In genomic region chr4:26032142-26032541, GRCh38 we compare ENCODE assay signal across 15 cellular contexts.
DNase-seq lines count a peak whose midpoint lies in the region; ATAC-seq and TF ChIP-seq lines count a peak whose summit lies in the region.
"Had no signal": no experiment of that assay in that cellular context is flagged by ENCODE, and none has a peak within 500 bp of the region (broad histone marks: within the 10 kb centered on the region; RNA-seq: fewer than 3 reads in every experiment).

No MANE protein-coding gene starts in this region.

- no peak overlapping the region for H2AFZ ChIP-seq in fibroblast of lung (ENCODE audit: low read length)

- H3K27me3 Mint-ChIP-seq in endodermal cell (ENCODE audit: insufficient read depth), result peaks cover 31% of the 10 kb centered on the region

- H3K27ac ChIP-seq in fibroblast of lung (ENCODE audit: insufficient read depth, low read length) (peak overlapping the region; percentile 81), endodermal cell (ENCODE audit: low read depth, low read length) (no peak overlapping the region)
- H3K27ac ChIP-seq: BLaER1 treated with 17β-estradiol and CSF1 and Interleukin-3, amounts not matched to agents 10 nM and 100 nM had no signal

- WGBS in endodermal cell (ENCODE audit: insufficient coverage in 1 of 2, insufficient read length in 1 of 2), 2 experiments, result 93 to 100% methylated on average over 4 to 6 of the region's 6 CpGs

- DNase-seq in EH (ENCODE audit: low read depth), result peak; percentile 84
- peak; percentile 59 for DNase-seq in T1000 (lab: John Stamatoyannopoulos, UW)
- peak; percentile 36 to 90 for DNase-seq in fibroblast of lung (ENCODE audit: low read depth in 2 of 2)
- DNase-seq in renal cortical epithelial cell (ENCODE audit: low read depth), result peak; percentile 74
- DNase-seq in activated T-cell treated with anti-CD3 and anti-CD28 coated beads, Interleukin-2, amount 50 U/mL, for 48 hours, result no peak
- DNase-seq in endodermal cell, result no peak
- DNase-seq in NCI-H1417 (lab: John Stamatoyannopoulos, UW), result no peak
- DNase-seq: activated CD8-positive, alpha-beta memory T cell treated with anti-CD3 and anti-CD28 coated beads, Interleukin-2, amount 50 U/mL, for 48 hours; adrenal gland; immature natural killer cell; naive thymus-derived CD4-positive, alpha-beta T cell; RPMI8226; stimulated activated CD8-positive, alpha-beta memory T cell treated with anti-CD3 and anti-CD28 coated beads, Interleukin-4, amount 100 ng/mL, for 48 hours had no signal

- H3K9me3 Mint-ChIP-seq in endodermal cell, result no peaks in the 10 kb centered on the region
- H3K9me3 Mint-ChIP-seq: immature natural killer cell; naive thymus-derived CD4-positive, alpha-beta T cell had no signal

- no peak overlapping the region for H3K4me3 ChIP-seq in fibroblast of lung (replicated peaks in 1 of 4; ENCODE audit: control extremely low read depth in 1 of 4, insufficient read depth in 1 of 4, low read depth in 3 of 4, low read length in 4 of 4)
- no peak overlapping the region for H3K4me3 ChIP-seq in endodermal cell (ENCODE audit: low read length)
- H3K4me3 ChIP-seq: adrenal gland; BLaER1 treated with 17β-estradiol and CSF1 and Interleukin-3, amounts not matched to agents 10 nM and 100 nM had no signal

- peaks cover 23% of the 10 kb centered on the region for H3K4me1 Mint-ChIP-seq in endodermal cell
- H3K4me1 Mint-ChIP-seq: immature natural killer cell had no signal

- H3K4me1 ChIP-seq in fibroblast of lung (ENCODE audit: control insufficient read depth, extremely low read depth, insufficient read depth, low read length) (peaks cover 17% of the 10 kb centered on the region), endodermal cell (ENCODE audit: control insufficient read depth, insufficient read depth, low read length) (peaks cover 12% of the 10 kb centered on the region)

- ATAC-seq in GM21717 (IDR thresholded peaks at IDR 0.05; ENCODE audit: unreplicated experiment), result no peak
- ATAC-seq: naive thymus-derived CD4-positive, alpha-beta T cell had no signal

- H3K9ac ChIP-seq in fibroblast of lung (ENCODE audit: insufficient read depth, low read length), result no peak overlapping the region
- H3K9ac ChIP-seq in endodermal cell (ENCODE audit: extremely low read depth, low read length, poor library complexity, severe bottlenecking), result no peak overlapping the region
- H3K9ac ChIP-seq: BLaER1 treated with 17β-estradiol and CSF1 and Interleukin-3, amounts not matched to agents 10 nM and 100 nM had no signal

- H3K4me2 ChIP-seq in fibroblast of lung (ENCODE audit: extremely low read depth, insufficient read depth, low read length), result no peak overlapping the region

- no peak overlapping the region for H3K27ac Mint-ChIP-seq in endodermal cell
- H3K27ac Mint-ChIP-seq: immature natural killer cell; naive thymus-derived CD4-positive, alpha-beta T cell had no signal

- no peaks in the 10 kb centered on the region for H3K27me3 ChIP-seq in fibroblast of lung (ENCODE audit: control insufficient read depth, insufficient read depth, low read length)
- H3K27me3 ChIP-seq in endodermal cell (ENCODE audit: control insufficient read depth, insufficient read depth, low read length, poor library complexity, severe bottlenecking), result peaks cover 11% of the 10 kb centered on the region
- H3K27me3 ChIP-seq: adrenal gland; BLaER1 treated with 17β-estradiol and CSF1 and Interleukin-3, amounts not matched to agents 10 nM and 100 nM had no signal

- no peaks in the 10 kb centered on the region for H3K36me3 Mint-ChIP-seq in endodermal cell (ENCODE audit: low read depth)
- H3K36me3 Mint-ChIP-seq: immature natural killer cell; naive thymus-derived CD4-positive, alpha-beta T cell had no signal

- H3K9me3 ChIP-seq in fibroblast of lung (ENCODE audit: control insufficient read depth, insufficient read depth, low read depth, low read length) (no peaks in the 10 kb centered on the region), endodermal cell (ENCODE audit: control insufficient read depth, low read length) (no peaks in the 10 kb centered on the region)
- H3K9me3 ChIP-seq: adrenal gland; BLaER1 treated with 17β-estradiol and CSF1 and Interleukin-3, amounts not matched to agents 10 nM and 100 nM had no signal

- H3K4me3 Mint-ChIP-seq in endodermal cell, result no peak overlapping the region
- H3K4me3 Mint-ChIP-seq: immature natural killer cell; naive thymus-derived CD4-positive, alpha-beta T cell had no signal

- no peaks in the 10 kb centered on the region for H3K36me3 ChIP-seq in fibroblast of lung (ENCODE audit: control insufficient read depth, insufficient read depth, low read length)
- H3K36me3 ChIP-seq in endodermal cell (ENCODE audit: control insufficient read depth, insufficient read depth, low read length), result no peaks in the 10 kb centered on the region
- H3K36me3 ChIP-seq: adrenal gland; BLaER1 treated with 17β-estradiol and CSF1 and Interleukin-3, amounts not matched to agents 10 nM and 100 nM had no signal

- H3K79me2 ChIP-seq in fibroblast of lung (ENCODE audit: control insufficient read depth, insufficient read depth, low read length), result no peaks in the 10 kb centered on the region

- TF ChIP-seq CTCF in fibroblast of lung (conservative IDR thresholded peaks at IDR 0.05 in 1 of 2, IDR thresholded peaks at IDR 0.05 in 1 of 2; ENCODE audit: low read depth in 1 of 2, low read length in 2 of 2) (no peak), endodermal cell (conservative IDR thresholded peaks at IDR 0.05) (no peak)

- no peaks in the 10 kb centered on the region for H4K20me1 ChIP-seq in fibroblast of lung (ENCODE audit: control insufficient read depth, extremely low read depth, insufficient read depth, low read length)
- H4K20me1 ChIP-seq: BLaER1 treated with 17β-estradiol and CSF1 and Interleukin-3, amounts not matched to agents 10 nM and 100 nM had no signal

Comparison
In these comparisons a context has a peak if more than half of its experiments do, and no peak if none do; other contexts are left out.
1. DNase-seq: peak in EH (single experiment), T1000 (single experiment), fibroblast of lung (2 of 2) and renal cortical epithelial cell (single experiment); none in activated T-cell treated with anti-CD3 and anti-CD28 coated beads, Interleukin-2, amount 50 U/mL, for 48 hours (0 of 2), endodermal cell (single experiment) and NCI-H1417 (0 of 3).